7 cellular contexts compared by ENCODE assay signal in genomic region chr3:17456650-17457049, GRCh38.
"Had no signal": no experiment of that assay in that cellular context is flagged by ENCODE, and none has a peak within 500 bp of the region (broad histone marks: within the 10 kb centered on the region; RNA-seq: fewer than 3 reads in every experiment).

No MANE protein-coding gene starts in this region.

- H3K27ac ChIP-seq: HL-60 had no signal

- H3K4me3 Mint-ChIP-seq: IgD-negative memory B cell had no signal

- DNase-seq: IMR-90, KBM-7 had no signal

- FAIRE-seq: HepG2, HTR-8/SVneo, K562 had no signal

- H3K4me3 ChIP-seq: K562 had no signal

- H3K27me3 Mint-ChIP-seq: IgD-negative memory B cell had no signal

- ATAC-seq: HepG2, K562 had no signal
